In the genomic region with DNA sequence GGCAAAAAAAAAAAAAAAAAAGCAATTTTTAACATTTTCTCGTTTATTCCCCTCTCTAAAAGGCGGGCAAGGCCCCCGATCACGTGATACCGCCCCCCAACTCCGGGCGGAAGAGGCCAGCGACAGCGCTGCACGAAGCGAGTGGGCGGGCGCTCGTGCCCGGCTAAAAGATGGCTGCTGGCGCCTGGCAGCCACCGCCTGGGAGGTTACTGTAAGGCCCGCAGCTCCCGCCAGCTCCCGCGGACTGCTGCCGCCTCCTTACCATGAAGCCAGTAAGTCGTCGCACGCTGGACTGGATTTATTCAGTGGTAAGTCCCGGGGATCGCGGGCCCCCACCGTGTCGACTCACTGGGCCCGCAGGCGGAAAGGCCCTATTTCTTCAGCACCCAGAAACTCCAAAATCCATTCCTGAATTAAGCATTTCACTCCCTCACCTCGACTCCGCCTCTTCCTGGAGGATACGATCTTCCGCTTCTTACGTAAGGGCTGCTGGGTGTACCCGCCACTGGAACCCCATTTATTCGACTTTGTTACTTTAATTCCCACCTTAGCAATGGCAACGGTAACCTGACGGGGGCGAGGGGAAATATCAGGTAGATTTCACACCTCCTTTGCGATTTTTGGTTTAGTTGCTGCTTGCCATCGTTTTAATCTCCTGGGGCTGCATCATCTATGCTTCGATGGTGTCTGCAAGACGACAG, we compare ENCODE assay signal across 1 cellular context.
A peak's percentile ranks its signal among the peaks of the same experiment; 100 is the strongest.
TF ChIP-seq lines count a peak whose summit lies in the region.

A gene with protein sequence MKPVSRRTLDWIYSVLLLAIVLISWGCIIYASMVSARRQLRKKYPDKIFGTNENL (plus strand): TSS at position 156 of the 701 bp plus-strand sequence. CDS start 108 bp downstream, at position 264.
A gene (minus strand): TSS at position 415 of the 701 bp plus-strand sequence. CDS start 150 bp downstream, at position 265.

TF ChIP-seq in HepG2, 621 proteins besides CTCF, POLR2A, EP300 and RAD21 (continued from another document and continues in another):
- TF ChIP-seq, protein P1, sequence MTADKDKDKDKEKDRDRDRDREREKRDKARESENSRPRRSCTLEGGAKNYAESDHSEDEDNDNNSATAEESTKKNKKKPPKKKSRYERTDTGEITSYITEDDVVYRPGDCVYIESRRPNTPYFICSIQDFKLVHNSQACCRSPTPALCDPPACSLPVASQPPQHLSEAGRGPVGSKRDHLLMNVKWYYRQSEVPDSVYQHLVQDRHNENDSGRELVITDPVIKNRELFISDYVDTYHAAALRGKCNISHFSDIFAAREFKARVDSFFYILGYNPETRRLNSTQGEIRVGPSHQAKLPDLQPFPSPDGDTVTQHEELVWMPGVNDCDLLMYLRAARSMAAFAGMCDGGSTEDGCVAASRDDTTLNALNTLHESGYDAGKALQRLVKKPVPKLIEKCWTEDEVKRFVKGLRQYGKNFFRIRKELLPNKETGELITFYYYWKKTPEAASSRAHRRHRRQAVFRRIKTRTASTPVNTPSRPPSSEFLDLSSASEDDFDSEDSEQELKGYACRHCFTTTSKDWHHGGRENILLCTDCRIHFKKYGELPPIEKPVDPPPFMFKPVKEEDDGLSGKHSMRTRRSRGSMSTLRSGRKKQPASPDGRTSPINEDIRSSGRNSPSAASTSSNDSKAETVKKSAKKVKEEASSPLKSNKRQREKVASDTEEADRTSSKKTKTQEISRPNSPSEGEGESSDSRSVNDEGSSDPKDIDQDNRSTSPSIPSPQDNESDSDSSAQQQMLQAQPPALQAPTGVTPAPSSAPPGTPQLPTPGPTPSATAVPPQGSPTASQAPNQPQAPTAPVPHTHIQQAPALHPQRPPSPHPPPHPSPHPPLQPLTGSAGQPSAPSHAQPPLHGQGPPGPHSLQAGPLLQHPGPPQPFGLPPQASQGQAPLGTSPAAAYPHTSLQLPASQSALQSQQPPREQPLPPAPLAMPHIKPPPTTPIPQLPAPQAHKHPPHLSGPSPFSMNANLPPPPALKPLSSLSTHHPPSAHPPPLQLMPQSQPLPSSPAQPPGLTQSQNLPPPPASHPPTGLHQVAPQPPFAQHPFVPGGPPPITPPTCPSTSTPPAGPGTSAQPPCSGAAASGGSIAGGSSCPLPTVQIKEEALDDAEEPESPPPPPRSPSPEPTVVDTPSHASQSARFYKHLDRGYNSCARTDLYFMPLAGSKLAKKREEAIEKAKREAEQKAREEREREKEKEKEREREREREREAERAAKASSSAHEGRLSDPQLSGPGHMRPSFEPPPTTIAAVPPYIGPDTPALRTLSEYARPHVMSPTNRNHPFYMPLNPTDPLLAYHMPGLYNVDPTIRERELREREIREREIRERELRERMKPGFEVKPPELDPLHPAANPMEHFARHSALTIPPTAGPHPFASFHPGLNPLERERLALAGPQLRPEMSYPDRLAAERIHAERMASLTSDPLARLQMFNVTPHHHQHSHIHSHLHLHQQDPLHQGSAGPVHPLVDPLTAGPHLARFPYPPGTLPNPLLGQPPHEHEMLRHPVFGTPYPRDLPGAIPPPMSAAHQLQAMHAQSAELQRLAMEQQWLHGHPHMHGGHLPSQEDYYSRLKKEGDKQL (CRISPR knock-in tag; IDR thresholded peaks at IDR 0.05; ENCODE audit: low read depth), result no peak
- peak; percentile 83 for TF ChIP-seq THAP11 (CRISPR knock-in tag; IDR thresholded peaks at IDR 0.05)
- TF ChIP-seq, protein P2, sequence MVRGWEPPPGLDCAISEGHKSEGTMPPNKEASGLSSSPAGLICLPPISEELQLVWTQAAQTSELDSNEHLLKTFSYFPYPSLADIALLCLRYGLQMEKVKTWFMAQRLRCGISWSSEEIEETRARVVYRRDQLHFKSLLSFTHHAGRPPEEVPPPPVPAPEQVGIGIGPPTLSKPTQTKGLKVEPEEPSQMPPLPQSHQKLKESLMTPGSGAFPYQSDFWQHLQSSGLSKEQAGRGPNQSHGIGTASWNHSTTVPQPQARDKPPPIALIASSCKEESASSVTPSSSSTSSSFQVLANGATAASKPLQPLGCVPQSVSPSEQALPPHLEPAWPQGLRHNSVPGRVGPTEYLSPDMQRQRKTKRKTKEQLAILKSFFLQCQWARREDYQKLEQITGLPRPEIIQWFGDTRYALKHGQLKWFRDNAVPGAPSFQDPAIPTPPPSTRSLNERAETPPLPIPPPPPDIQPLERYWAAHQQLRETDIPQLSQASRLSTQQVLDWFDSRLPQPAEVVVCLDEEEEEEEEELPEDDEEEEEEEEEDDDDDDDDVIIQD (CRISPR knock-in tag; IDR thresholded peaks at IDR 0.05; ENCODE audit: low read depth), result no peak
- peak; percentile 64; the same call in 1 of the 2 replicates for TF ChIP-seq ATF7-NPFF (CRISPR knock-in tag; IDR thresholded peaks at IDR 0.05; ENCODE audit: low read depth)
- peak; percentile 51; the same call in 1 of the 2 replicates for TF ChIP-seq PPARG (CRISPR knock-in tag; conservative IDR thresholded peaks at IDR 0.05)
- no peak for TF ChIP-seq EZH2 (conservative IDR thresholded peaks at IDR 0.05; ENCODE audit: low read depth, low read length)
- no peak for TF ChIP-seq NBN (conservative IDR thresholded peaks at IDR 0.05)
- peak; percentile 94 for TF ChIP-seq AGO2 (optimal IDR thresholded peaks at IDR 0.05; ENCODE audit: low read depth, low read length)
- TF ChIP-seq, protein P3, sequence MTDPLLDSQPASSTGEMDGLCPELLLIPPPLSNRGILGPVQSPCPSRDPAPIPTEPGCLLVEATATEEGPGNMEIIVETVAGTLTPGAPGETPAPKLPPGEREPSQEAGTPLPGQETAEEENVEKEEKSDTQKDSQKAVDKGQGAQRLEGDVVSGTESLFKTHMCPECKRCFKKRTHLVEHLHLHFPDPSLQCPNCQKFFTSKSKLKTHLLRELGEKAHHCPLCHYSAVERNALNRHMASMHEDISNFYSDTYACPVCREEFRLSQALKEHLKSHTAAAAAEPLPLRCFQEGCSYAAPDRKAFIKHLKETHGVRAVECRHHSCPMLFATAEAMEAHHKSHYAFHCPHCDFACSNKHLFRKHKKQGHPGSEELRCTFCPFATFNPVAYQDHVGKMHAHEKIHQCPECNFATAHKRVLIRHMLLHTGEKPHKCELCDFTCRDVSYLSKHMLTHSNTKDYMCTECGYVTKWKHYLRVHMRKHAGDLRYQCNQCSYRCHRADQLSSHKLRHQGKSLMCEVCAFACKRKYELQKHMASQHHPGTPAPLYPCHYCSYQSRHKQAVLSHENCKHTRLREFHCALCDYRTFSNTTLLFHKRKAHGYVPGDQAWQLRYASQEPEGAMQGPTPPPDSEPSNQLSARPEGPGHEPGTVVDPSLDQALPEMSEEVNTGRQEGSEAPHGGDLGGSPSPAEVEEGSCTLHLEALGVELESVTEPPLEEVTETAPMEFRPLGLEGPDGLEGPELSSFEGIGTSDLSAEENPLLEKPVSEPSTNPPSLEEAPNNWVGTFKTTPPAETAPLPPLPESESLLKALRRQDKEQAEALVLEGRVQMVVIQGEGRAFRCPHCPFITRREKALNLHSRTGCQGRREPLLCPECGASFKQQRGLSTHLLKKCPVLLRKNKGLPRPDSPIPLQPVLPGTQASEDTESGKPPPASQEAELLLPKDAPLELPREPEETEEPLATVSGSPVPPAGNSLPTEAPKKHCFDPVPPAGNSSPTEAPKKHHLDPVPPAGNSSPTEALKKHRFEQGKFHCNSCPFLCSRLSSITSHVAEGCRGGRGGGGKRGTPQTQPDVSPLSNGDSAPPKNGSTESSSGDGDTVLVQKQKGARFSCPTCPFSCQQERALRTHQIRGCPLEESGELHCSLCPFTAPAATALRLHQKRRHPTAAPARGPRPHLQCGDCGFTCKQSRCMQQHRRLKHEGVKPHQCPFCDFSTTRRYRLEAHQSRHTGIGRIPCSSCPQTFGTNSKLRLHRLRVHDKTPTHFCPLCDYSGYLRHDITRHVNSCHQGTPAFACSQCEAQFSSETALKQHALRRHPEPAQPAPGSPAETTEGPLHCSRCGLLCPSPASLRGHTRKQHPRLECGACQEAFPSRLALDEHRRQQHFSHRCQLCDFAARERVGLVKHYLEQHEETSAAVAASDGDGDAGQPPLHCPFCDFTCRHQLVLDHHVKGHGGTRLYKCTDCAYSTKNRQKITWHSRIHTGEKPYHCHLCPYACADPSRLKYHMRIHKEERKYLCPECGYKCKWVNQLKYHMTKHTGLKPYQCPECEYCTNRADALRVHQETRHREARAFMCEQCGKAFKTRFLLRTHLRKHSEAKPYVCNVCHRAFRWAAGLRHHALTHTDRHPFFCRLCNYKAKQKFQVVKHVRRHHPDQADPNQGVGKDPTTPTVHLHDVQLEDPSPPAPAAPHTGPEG (CRISPR knock-in tag; IDR thresholded peaks at IDR 0.05), result no peak
- no peak for TF ChIP-seq ZNF570 (CRISPR knock-in tag; IDR thresholded peaks at IDR 0.05; ENCODE audit: borderline replicate concordance)
- no peak for TF ChIP-seq ATF7 (IDR thresholded peaks at IDR 0.05)
- TF ChIP-seq ATF7 (CRISPR knock-in tag; IDR thresholded peaks at IDR 0.05), result peak; percentile 62; the same call in 1 of the 2 replicates
- no peak for TF ChIP-seq GTF3A (CRISPR knock-in tag; conservative IDR thresholded peaks at IDR 0.05)
- TF ChIP-seq, protein P4, sequence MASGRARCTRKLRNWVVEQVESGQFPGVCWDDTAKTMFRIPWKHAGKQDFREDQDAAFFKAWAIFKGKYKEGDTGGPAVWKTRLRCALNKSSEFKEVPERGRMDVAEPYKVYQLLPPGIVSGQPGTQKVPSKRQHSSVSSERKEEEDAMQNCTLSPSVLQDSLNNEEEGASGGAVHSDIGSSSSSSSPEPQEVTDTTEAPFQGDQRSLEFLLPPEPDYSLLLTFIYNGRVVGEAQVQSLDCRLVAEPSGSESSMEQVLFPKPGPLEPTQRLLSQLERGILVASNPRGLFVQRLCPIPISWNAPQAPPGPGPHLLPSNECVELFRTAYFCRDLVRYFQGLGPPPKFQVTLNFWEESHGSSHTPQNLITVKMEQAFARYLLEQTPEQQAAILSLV (CRISPR knock-in tag; IDR thresholded peaks at IDR 0.05; ENCODE audit: borderline replicate concordance), result peak; percentile 85; the same call in 1 of the 2 replicates
- no peak for TF ChIP-seq NFE2L1 (CRISPR knock-in tag; IDR thresholded peaks at IDR 0.05; ENCODE audit: borderline replicate concordance)
- no peak for TF ChIP-seq ZNF672 (CRISPR knock-in tag; IDR thresholded peaks at IDR 0.05)
- TF ChIP-seq ZNF761 (CRISPR knock-in tag; conservative IDR thresholded peaks at IDR 0.05), result peak; percentile 88
- peak; percentile 56; the same call in 1 of the 2 replicates for TF ChIP-seq TMF1 (CRISPR knock-in tag; IDR thresholded peaks at IDR 0.05; ENCODE audit: low read depth)
- no peak for TF ChIP-seq EHMT2 (IDR thresholded peaks at IDR 0.05; ENCODE audit: borderline replicate concordance, low read depth, low read length)
- TF ChIP-seq MYNN (CRISPR knock-in tag; IDR thresholded peaks at IDR 0.05; ENCODE audit: low read depth), result no peak
- no peak for TF ChIP-seq MLLT10 (CRISPR knock-in tag; IDR thresholded peaks at IDR 0.05)
- TF ChIP-seq MED8 (CRISPR knock-in tag; IDR thresholded peaks at IDR 0.05; ENCODE audit: insufficient replicate concordance), result peak; percentile 42
- TF ChIP-seq, protein P5, sequence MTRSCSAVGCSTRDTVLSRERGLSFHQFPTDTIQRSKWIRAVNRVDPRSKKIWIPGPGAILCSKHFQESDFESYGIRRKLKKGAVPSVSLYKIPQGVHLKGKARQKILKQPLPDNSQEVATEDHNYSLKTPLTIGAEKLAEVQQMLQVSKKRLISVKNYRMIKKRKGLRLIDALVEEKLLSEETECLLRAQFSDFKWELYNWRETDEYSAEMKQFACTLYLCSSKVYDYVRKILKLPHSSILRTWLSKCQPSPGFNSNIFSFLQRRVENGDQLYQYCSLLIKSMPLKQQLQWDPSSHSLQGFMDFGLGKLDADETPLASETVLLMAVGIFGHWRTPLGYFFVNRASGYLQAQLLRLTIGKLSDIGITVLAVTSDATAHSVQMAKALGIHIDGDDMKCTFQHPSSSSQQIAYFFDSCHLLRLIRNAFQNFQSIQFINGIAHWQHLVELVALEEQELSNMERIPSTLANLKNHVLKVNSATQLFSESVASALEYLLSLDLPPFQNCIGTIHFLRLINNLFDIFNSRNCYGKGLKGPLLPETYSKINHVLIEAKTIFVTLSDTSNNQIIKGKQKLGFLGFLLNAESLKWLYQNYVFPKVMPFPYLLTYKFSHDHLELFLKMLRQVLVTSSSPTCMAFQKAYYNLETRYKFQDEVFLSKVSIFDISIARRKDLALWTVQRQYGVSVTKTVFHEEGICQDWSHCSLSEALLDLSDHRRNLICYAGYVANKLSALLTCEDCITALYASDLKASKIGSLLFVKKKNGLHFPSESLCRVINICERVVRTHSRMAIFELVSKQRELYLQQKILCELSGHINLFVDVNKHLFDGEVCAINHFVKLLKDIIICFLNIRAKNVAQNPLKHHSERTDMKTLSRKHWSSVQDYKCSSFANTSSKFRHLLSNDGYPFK (CRISPR knock-in tag; IDR thresholded peaks at IDR 0.05; ENCODE audit: borderline replicate concordance), result peak; percentile 95
- TF ChIP-seq ZMYM4 (CRISPR knock-in tag; IDR thresholded peaks at IDR 0.05), result peak; percentile 67; the same call in 1 of the 2 replicates
- peak; percentile 38; the same call in 1 of the 2 replicates for TF ChIP-seq ZNF709 (CRISPR knock-in tag; IDR thresholded peaks at IDR 0.05)
- no peak for TF ChIP-seq CBX1 (IDR thresholded peaks at IDR 0.05; ENCODE audit: low read depth)
- no peak for TF ChIP-seq ZNF75D (CRISPR knock-in tag; IDR thresholded peaks at IDR 0.05; ENCODE audit: borderline replicate concordance)
- TF ChIP-seq RAD51 (IDR thresholded peaks at IDR 0.05; ENCODE audit: borderline replicate concordance), result peak; percentile 96
- 0 out of 2 replicates have a peak, but pooled peaks have one; percentile 52 for TF ChIP-seq ZNF12 (CRISPR knock-in tag; IDR thresholded peaks at IDR 0.05)
- TF ChIP-seq ZNF33B (CRISPR knock-in tag; IDR thresholded peaks at IDR 0.05), result 0 out of 2 replicates have a peak, but pooled peaks have one; percentile 69
- no peak for TF ChIP-seq ZNF20 (CRISPR knock-in tag; IDR thresholded peaks at IDR 0.05)
- TF ChIP-seq ZZZ3 (CRISPR knock-in tag; IDR thresholded peaks at IDR 0.05; ENCODE audit: borderline replicate concordance), result peak; percentile 66; the same call in 1 of the 2 replicates
- TF ChIP-seq, protein P6, sequence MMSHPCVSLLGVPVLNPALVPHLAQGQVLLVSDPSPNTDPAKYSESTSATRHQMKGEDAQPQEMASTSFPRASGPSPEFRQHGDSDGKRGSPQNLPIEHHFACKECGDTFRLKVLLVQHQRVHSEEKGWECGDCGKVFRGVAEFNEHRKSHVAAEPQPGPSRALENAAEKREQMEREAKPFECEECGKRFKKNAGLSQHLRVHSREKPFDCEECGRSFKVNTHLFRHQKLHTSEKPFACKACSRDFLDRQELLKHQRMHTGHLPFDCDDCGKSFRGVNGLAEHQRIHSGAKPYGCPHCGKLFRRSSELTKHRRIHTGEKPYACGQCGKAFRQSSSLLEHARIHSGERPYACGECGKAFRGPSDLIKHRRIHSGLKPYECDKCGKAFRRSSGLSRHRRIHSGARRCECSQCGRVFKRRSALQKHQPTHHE (CRISPR knock-in tag; IDR thresholded peaks at IDR 0.05; ENCODE audit: borderline replicate concordance), result no peak; the same call in 1 of the 2 replicates
- TF ChIP-seq ATAD3A (CRISPR knock-in tag; IDR thresholded peaks at IDR 0.05), result no peak
- TF ChIP-seq ZNF550 (CRISPR knock-in tag; IDR thresholded peaks at IDR 0.05; ENCODE audit: borderline replicate concordance), result no peak
